20 cellular contexts compared by ENCODE assay signal in the genomic region with DNA sequence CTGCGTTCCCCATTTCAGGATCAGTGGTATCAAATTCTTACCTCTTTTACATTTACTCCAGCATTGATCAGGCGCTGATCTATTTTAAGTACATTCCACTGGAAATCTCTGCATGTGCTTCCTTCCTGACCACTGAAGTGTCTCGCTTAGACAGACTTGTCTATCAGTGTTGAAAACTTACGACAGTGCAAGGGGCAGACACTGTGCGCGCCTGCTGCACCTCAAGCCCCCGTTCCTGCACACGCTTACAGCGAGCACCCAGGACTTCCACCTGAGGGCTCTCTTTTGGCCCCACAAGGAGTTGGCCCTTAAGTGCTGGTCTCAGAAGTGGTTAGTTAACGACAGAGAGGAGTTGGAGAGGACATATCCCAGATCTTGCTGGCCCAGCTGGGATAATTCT.
DNase-seq lines count a peak whose midpoint lies in the region; ATAC-seq, FAIRE-seq and TF ChIP-seq lines count a peak whose summit lies in the region.
"Had no signal": no experiment of that assay in that cellular context is flagged by ENCODE, and none has a peak within 500 bp of the region (broad histone marks: within the 10 kb centered on the region; RNA-seq: fewer than 3 reads in every experiment).

No MANE protein-coding gene starts in this region.

- H3K27me3 Mint-ChIP-seq in WTC11 (ENCODE audit: low read depth) (no peaks in the 10 kb centered on the region), astrocyte (ENCODE audit: low read depth, unreplicated experiment) (no peaks in the 10 kb centered on the region)

- CTCF ChIA-PET in WTC11 (lab: Charles Lee), result no interaction called here
- CTCF ChIA-PET in HepG2 (lab: Yijun Ruan, JAX; ENCODE audit: low intra/inter-chr PET ratio, low total read pairs), result no interaction called here

- H3K4me3 Mint-ChIP-seq in WTC11 (no peak overlapping the region), astrocyte (ENCODE audit: unreplicated experiment) (no peak overlapping the region)
- H3K4me3 Mint-ChIP-seq: CD4-positive, alpha-beta memory T cell; GM23338 had no signal

- TF ChIP-seq EP300 in HepG2 (IDR thresholded peaks at IDR 0.05; ENCODE audit: low read depth in 2 of 2, low read length in 2 of 2) (no peak), HepG2 (CRISPR knock-in tag; IDR thresholded peaks at IDR 0.05; ENCODE audit: borderline replicate concordance) (no peak)

- peaks cover 29% of the 10 kb centered on the region for H3K9me3 Mint-ChIP-seq in WTC11
- H3K9me3 Mint-ChIP-seq in astrocyte (ENCODE audit: unreplicated experiment), result peaks cover 5% of the 10 kb centered on the region
- H3K9me3 Mint-ChIP-seq: CD4-positive, alpha-beta memory T cell had no signal

- no peak for ATAC-seq in WTC11
- ATAC-seq in HepG2, result no peak
- no peak for ATAC-seq in GM18502 (IDR thresholded peaks at IDR 0.05; ENCODE audit: poor library complexity, unreplicated experiment)
- ATAC-seq: GM23338 had no signal

- 98% methylated on average over 9 of the region's 10 CpGs for WGBS in HepG2 (ENCODE audit: low lambda C conversion rate)

- H3K4me2 ChIP-seq in astrocyte (ENCODE audit: low read length) (peak overlapping the region; percentile 25), HepG2 (ENCODE audit: low read depth, low read length) (no peak overlapping the region), osteoblast (ENCODE audit: insufficient read depth, low read length) (no peak overlapping the region)
- H3K4me2 ChIP-seq: GM23338 had no signal

- TF ChIP-seq CTCF in WTC11 (IDR thresholded peaks at IDR 0.05) (no peak), astrocyte (IDR thresholded peaks at IDR 0.05; ENCODE audit: insufficient read depth, low read depth, low read length) (no peak), HepG2 (CRISPR knock-in tag; IDR thresholded peaks at IDR 0.05) (no peak), osteoblast (IDR thresholded peaks at IDR 0.05; ENCODE audit: extremely low read depth, low read depth, low read length) (no peak)

- H3K4me3 ChIP-seq in astrocyte (ENCODE audit: insufficient read depth, low read depth, low read length) (no peak overlapping the region), HepG2 (replicated peaks in 1 of 3; ENCODE audit: insufficient read depth in 1 of 3, low read depth in 2 of 3, low read length in 3 of 3) (no peak overlapping the region), osteoblast (ENCODE audit: insufficient read depth, low read length) (no peak overlapping the region)
- H3K4me3 ChIP-seq: GM23338 had no signal

- no peaks in the 10 kb centered on the region for H3K9me3 ChIP-seq in astrocyte (ENCODE audit: insufficient read depth, low read depth, low read length)
- H3K9me3 ChIP-seq in HepG2 (ENCODE audit: low read length), result no peaks in the 10 kb centered on the region
- H3K9me3 ChIP-seq in osteoblast (ENCODE audit: low read depth, low read length), result no peaks in the 10 kb centered on the region
- H3K9me3 ChIP-seq: BE2C had no signal

- peaks cover 18% of the 10 kb centered on the region for H3K4me1 ChIP-seq in astrocyte (ENCODE audit: insufficient read depth, low read length)
- H3K4me1 ChIP-seq in HepG2 (ENCODE audit: insufficient read depth, low read length), result peaks cover 17% of the 10 kb centered on the region
- H3K4me1 ChIP-seq in osteoblast (ENCODE audit: insufficient read depth, low read length), result peaks cover 18% of the 10 kb centered on the region

- H3K27me3 ChIP-seq in astrocyte (ENCODE audit: insufficient read depth, low read length), result no peaks in the 10 kb centered on the region
- no peaks in the 10 kb centered on the region for H3K27me3 ChIP-seq in HepG2 (ENCODE audit: control insufficient read depth in 1 of 2, insufficient read depth in 2 of 2, low read length in 2 of 2)
- no peaks in the 10 kb centered on the region for H3K27me3 ChIP-seq in osteoblast (ENCODE audit: insufficient read depth, low read length)
- H3K27me3 ChIP-seq: BE2C had no signal

- no peak overlapping the region for H2AFZ ChIP-seq in astrocyte (ENCODE audit: low read depth, low read length)
- no peak overlapping the region for H2AFZ ChIP-seq in HepG2 (ENCODE audit: low read length)
- H2AFZ ChIP-seq in osteoblast (ENCODE audit: low read length), result no peak overlapping the region
- H2AFZ ChIP-seq: GM23338 had no signal

- TF ChIP-seq POLR2A in HepG2 (IDR thresholded peaks at IDR 0.05; ENCODE audit: insufficient read depth in 1 of 2, low read depth in 2 of 2, low read length in 2 of 2), result no peak

- POLR2A ChIA-PET in WTC11 (lab: Charles Lee) (no interaction called here), HepG2 (lab: Yijun Ruan, JAX) (no interaction called here)

- no peak overlapping the region for H3K9ac ChIP-seq in astrocyte (ENCODE audit: low read length)
- H3K9ac ChIP-seq in HepG2 (ENCODE audit: insufficient read depth, low read depth, low read length), result no peak overlapping the region

- H3K4me1 Mint-ChIP-seq in WTC11 (peaks cover 23% of the 10 kb centered on the region), astrocyte (ENCODE audit: low read depth, unreplicated experiment) (peaks cover 9% of the 10 kb centered on the region)

- H3K36me3 ChIP-seq in astrocyte (ENCODE audit: insufficient read depth, low read length), result peaks cover 2% of the 10 kb centered on the region
- peaks cover 5 to 14% of the 10 kb centered on the region in 2 experiments; a peak in 4 of 5 replicates for H3K36me3 ChIP-seq in HepG2 (replicated peaks in 1 of 2; ENCODE audit: control insufficient read depth in 1 of 2, insufficient read depth in 2 of 2, low read length in 2 of 2)
- H3K36me3 ChIP-seq in osteoblast (ENCODE audit: insufficient read depth, low read length), result no peaks in the 10 kb centered on the region
- H3K36me3 ChIP-seq: BE2C had no signal

- H4K20me1 ChIP-seq in astrocyte (ENCODE audit: insufficient read depth, low read length), result peaks cover 20% of the 10 kb centered on the region
- H4K20me1 ChIP-seq in HepG2 (ENCODE audit: insufficient read depth, low read length), result no peaks in the 10 kb centered on the region
- H4K20me1 ChIP-seq in osteoblast (ENCODE audit: insufficient read depth, low read length), result no peaks in the 10 kb centered on the region

- no peak for TF ChIP-seq RAD21 in HepG2 (CRISPR knock-in tag; IDR thresholded peaks at IDR 0.05)

- H3K79me2 ChIP-seq in astrocyte (ENCODE audit: insufficient read depth, low read length), result peaks cover 35% of the 10 kb centered on the region
- H3K79me2 ChIP-seq in HepG2 (ENCODE audit: insufficient read depth, low read length), result peaks cover 8% of the 10 kb centered on the region
- H3K79me2 ChIP-seq in osteoblast (ENCODE audit: insufficient read depth, low read length), result peaks cover 25% of the 10 kb centered on the region

- no TSS peak for BruUV-seq in HepG2 (replicated peaks; lab: Mats Ljungman, UMichigan)

- intact Hi-C loops in HepG2 (cut with micrococcal nuclease; ENCODE audit: unreplicated experiment), result no loop called here

- FAIRE-seq in astrocyte (lab: Jason Lieb, UNC) (no peak), HepG2 (lab: Jason Lieb, UNC) (no peak)
- FAIRE-seq: A204.1, GM12892, H54 had no signal

- peak overlapping the region; percentile 69 for H3K27ac Mint-ChIP-seq in WTC11
- H3K27ac Mint-ChIP-seq in astrocyte (ENCODE audit: unreplicated experiment), result no peak overlapping the region
- H3K27ac Mint-ChIP-seq: CD4-positive, alpha-beta memory T cell; GM23338 had no signal

- H3K27ac ChIP-seq in astrocyte (ENCODE audit: low read depth, low read length), result peak overlapping the region; percentile 18
- H3K27ac ChIP-seq in HepG2 (ENCODE audit: extremely low read length, insufficient read depth, low read length), result no peak overlapping the region
- peak overlapping the region; percentile 26 for H3K27ac ChIP-seq in osteoblast (ENCODE audit: low read depth, low read length)

- H3K36me3 Mint-ChIP-seq in WTC11, result peaks cover 39% of the 10 kb centered on the region
- peaks cover 12% of the 10 kb centered on the region for H3K36me3 Mint-ChIP-seq in astrocyte (ENCODE audit: low read depth, unreplicated experiment)
- H3K36me3 Mint-ChIP-seq: CD4-positive, alpha-beta memory T cell had no signal

- in situ Hi-C loops in HepG2 (cut with HindIII; ENCODE audit: extremely low pct_ligation_motif_present, low pct_unique_long_range_greater_than_20kb), result no loop called here

- DNase-seq in WTC11 (ENCODE audit: low spot score) (no peak), astrocyte (ENCODE audit: low read depth) (no peak), HepG2 (ENCODE audit: low spot score) (no peak), osteoblast (ENCODE audit: insufficient read length, low spot score, missing footprints) (no peak), kidney tubule cell (ENCODE audit: low spot score) (no peak), inferior parietal cortex (ENCODE audit: extremely low spot score) (no peak), NCI-H524 (lab: John Stamatoyannopoulos, UW) (no peak)
- DNase-seq: ACHN; BE2C; C1 segment of cervical spinal cord; CD4-positive, alpha-beta memory T cell; DMS153; DMS79; GDM1; HCEC 1CT had no signal

TF ChIP-seq in WTC11, 78 proteins besides CTCF, POLR2A, EP300 and RAD21 (continues in another document):
- TF ChIP-seq, protein P1, sequence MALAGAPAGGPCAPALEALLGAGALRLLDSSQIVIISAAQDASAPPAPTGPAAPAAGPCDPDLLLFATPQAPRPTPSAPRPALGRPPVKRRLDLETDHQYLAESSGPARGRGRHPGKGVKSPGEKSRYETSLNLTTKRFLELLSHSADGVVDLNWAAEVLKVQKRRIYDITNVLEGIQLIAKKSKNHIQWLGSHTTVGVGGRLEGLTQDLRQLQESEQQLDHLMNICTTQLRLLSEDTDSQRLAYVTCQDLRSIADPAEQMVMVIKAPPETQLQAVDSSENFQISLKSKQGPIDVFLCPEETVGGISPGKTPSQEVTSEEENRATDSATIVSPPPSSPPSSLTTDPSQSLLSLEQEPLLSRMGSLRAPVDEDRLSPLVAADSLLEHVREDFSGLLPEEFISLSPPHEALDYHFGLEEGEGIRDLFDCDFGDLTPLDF (CRISPR knock-in tag; IDR thresholded peaks at IDR 0.05), result no peak
- no peak for TF ChIP-seq TP53 (CRISPR knock-in tag; IDR thresholded peaks at IDR 0.05)

TF ChIP-seq in HepG2, 621 proteins besides CTCF, POLR2A, EP300 and RAD21:
- TF ChIP-seq RBM22 (optimal IDR thresholded peaks at IDR 0.05; ENCODE audit: low read length) (peak; percentile 50), EZH2 (conservative IDR thresholded peaks at IDR 0.05; ENCODE audit: low read depth, low read length) (no peak)
TF ChIP-seq in HepG2: peak in this region for 1.
